ENCODE assay signal across 8 cellular contexts in genomic region chr11:59810189-59810910, GRCh38. TPM values are rescaled to one million over a fixed set of nuclear protein-coding genes. Genes with fewer than 3 reads are reported as not detected.
DNase-seq lines count a peak whose midpoint lies in the region; ATAC-seq and TF ChIP-seq lines count a peak whose summit lies in the region.

MRPL16 (minus strand) TSS chr11:59810778; CDS start chr11:59810658, 120 bp downstream.

- H3K4me3 Mint-ChIP-seq in CD4-positive, CD25-positive, alpha-beta regulatory T cell = peak within 1 kb of the TSS; percentile 93 to 97 (median 95)

- TF ChIP-seq CTCF in dorsolateral prefrontal cortex (IDR thresholded peaks at IDR 0.05 in 54 of 56, conservative IDR thresholded peaks at IDR 0.05 in 2 of 56; ENCODE audit: low read depth in 1 of 56, partially characterized antibody in 56 of 56) (peak in 41 of 56 donors; percentile 8 to 59 (median 34)), lower leg skin (IDR thresholded peaks at IDR 0.05) (no peak)

- peak within 1 kb of the TSS; percentile 87 for H3K4me3 ChIP-seq in CD4-positive, CD25-positive, alpha-beta regulatory T cell (ENCODE audit: low read depth, low read length)
- H3K4me3 ChIP-seq in dorsolateral prefrontal cortex (peak within 1 kb of the TSS; percentile 68 to 99 (median 91)), lower leg skin (ENCODE audit: low read depth, poor library complexity, severe bottlenecking) (peak within 1 kb of the TSS; percentile 93)

- peaks cover 14% of the 10 kb centered on the region for H3K4me1 ChIP-seq in CD4-positive, CD25-positive, alpha-beta regulatory T cell (ENCODE audit: control insufficient read depth, insufficient read depth, low read length, poor library complexity, severe bottlenecking)

- peak; percentile 81 to 96 (median 85) for DNase-seq in CD4-positive, CD25-positive, alpha-beta regulatory T cell
- DNase-seq in NCI-H748 treated with DMSO at 0.1 percent for 48 hours (lab: John Stamatoyannopoulos, UW) = peak; percentile 82
- DNase-seq in activated CD4-positive, alpha-beta T cell treated with anti-CD3 and anti-CD28 coated beads, Interleukin-2, amount 50 U/mL, for 4 hours = peak; percentile 86
- peak; percentile 68 to 91 (median 87) for DNase-seq in dorsolateral prefrontal cortex
- peak; percentile 82 to 97 for DNase-seq in lower leg skin (ENCODE audit: low spot score in 2 of 2)
- peak; percentile 83 to 86 for DNase-seq in stimulated activated CD4-positive, alpha-beta T cell treated with anti-CD3 and anti-CD28 coated beads, Interleukin-4, amount 100 ng/mL, for 48 hours (ENCODE audit: low read depth in 2 of 2)

- peaks cover 0 to 3% (median 0%) of the 10 kb centered on the region in 7 donors for H3K9me3 Mint-ChIP-seq in CD4-positive, CD25-positive, alpha-beta regulatory T cell

- intact Hi-C loops in dorsolateral prefrontal cortex (cut with DNase I) = loop anchor here in 1 of 2 donors (2.0 kb wide), 1 partner anchor 56 kb away; the partner anchor contains the start of gene STX3
- intact Hi-C loops in lower leg skin (cut with DNase I; ENCODE audit: low total_unique reads) = loop anchor here (5.0 kb wide), 1 partner anchor 1123 kb away; no protein-coding TSS in a partner anchor

- peaks cover 26% of the 10 kb centered on the region for H3K36me3 ChIP-seq in CD4-positive, CD25-positive, alpha-beta regulatory T cell (ENCODE audit: control insufficient read depth, insufficient read depth, low read length)

- H3K27me3 ChIP-seq in CD4-positive, CD25-positive, alpha-beta regulatory T cell (ENCODE audit: control insufficient read depth, insufficient read depth, low read length) = peaks cover 2% of the 10 kb centered on the region
- H3K27me3 ChIP-seq in dorsolateral prefrontal cortex = peaks cover 0 to 10% (median 0%) of the 10 kb centered on the region in 45 donors

- ATAC-seq in CD4-positive, CD25-positive, alpha-beta regulatory T cell (ENCODE audit: low read depth in 2 of 2) = peak; percentile 100
- ATAC-seq in GM19395 (IDR thresholded peaks at IDR 0.05; ENCODE audit: unreplicated experiment) (peak; percentile 97), HG03565 (IDR thresholded peaks at IDR 0.05; ENCODE audit: unreplicated experiment) (peak; percentile 95)

- no peaks in the 10 kb centered on the region for H3K9me3 ChIP-seq in CD4-positive, CD25-positive, alpha-beta regulatory T cell (ENCODE audit: control insufficient read depth in 2 of 2, low read length in 2 of 2)

- peaks cover 23% of the 10 kb centered on the region for H3K27me3 Mint-ChIP-seq in CD4-positive, CD25-positive, alpha-beta regulatory T cell

- peaks cover 17% of the 10 kb centered on the region for H3K36me3 Mint-ChIP-seq in CD4-positive, CD25-positive, alpha-beta regulatory T cell

- WGBS in lower leg skin, 2 donors = 0% methylated on average over 54 of the region's 54 CpGs

- peak within 1 kb of the TSS; percentile 81 to 96 (median 96) for H3K27ac Mint-ChIP-seq in CD4-positive, CD25-positive, alpha-beta regulatory T cell

- no peak for TF ChIP-seq POLR2A in lower leg skin (IDR thresholded peaks at IDR 0.05)

- peaks cover 16 to 31% (median 25%) of the 10 kb centered on the region in 4 donors for H3K4me1 Mint-ChIP-seq in CD4-positive, CD25-positive, alpha-beta regulatory T cell

- peak within 1 kb of the TSS; percentile 77 for H3K27ac ChIP-seq in CD4-positive, CD25-positive, alpha-beta regulatory T cell (ENCODE audit: insufficient read depth, low read length, poor library complexity, severe bottlenecking)
- H3K27ac ChIP-seq in dorsolateral prefrontal cortex = peak within 1 kb of the TSS in 56 of 59 donors; percentile 5 to 91 (median 76)

RNA-seq across cellular contexts. Expression of gene MRPL16, which starts in this region (rescaled TPM):
- 26.9 TPM for total RNA-seq in CD4-positive, CD25-positive, alpha-beta regulatory T cell
- polyA plus RNA-seq in CD4-positive, CD25-positive, alpha-beta regulatory T cell = 10 to 100 TPM; 82.5 to 97.1 (median 91.3) TPM
- total RNA-seq in dorsolateral prefrontal cortex (10 to 100 TPM; 21.6 to 49.1 (median 35.3) TPM), lower leg skin (10 to 100 TPM; 21.4 to 35.6 (median 28.8) TPM)

Comparison
In these comparisons a context has a peak if more than half of its experiments do, and no peak if none do; other contexts are left out.
1. Peak in every context shown above with its lines: DNase-seq, ATAC-seq, H3K4me3 ChIP-seq and H3K27ac ChIP-seq.
2. CTCF ChIP-seq: peak in dorsolateral prefrontal cortex (41 of 56); none in lower leg skin (0 of 3).